8 cellular contexts compared by ENCODE assay signal in genomic region chr6:29748391-29749352, GRCh38. TPM values are rescaled to one million over a fixed set of nuclear protein-coding genes. Genes with fewer than 3 reads are reported as not detected.
DNase-seq lines count a peak whose midpoint lies in the region; ATAC-seq lines count a peak whose summit lies in the region.

No MANE protein-coding gene starts in this region.

- peak overlapping the region; percentile 51 to 88 for H3K27ac Mint-ChIP-seq in natural killer cell treated with Interleukin-12 subunit alpha and Interleukin-12 subunit beta and Interleukin-15 and Interleukin-18, amount 100 ng/mL, for 72 hours

- no peaks in the 10 kb centered on the region for H3K9me3 Mint-ChIP-seq in natural killer cell treated with Interleukin-12 subunit alpha and Interleukin-12 subunit beta and Interleukin-15 and Interleukin-18, amount 100 ng/mL, for 72 hours

- no peaks in the 10 kb centered on the region for H3K27me3 Mint-ChIP-seq in natural killer cell treated with Interleukin-12 subunit alpha and Interleukin-12 subunit beta and Interleukin-15 and Interleukin-18, amount 100 ng/mL, for 72 hours

- peaks cover 55 to 56% of the 10 kb centered on the region in 2 donors for H3K4me1 Mint-ChIP-seq in natural killer cell treated with Interleukin-12 subunit alpha and Interleukin-12 subunit beta and Interleukin-15 and Interleukin-18, amount 100 ng/mL, for 72 hours (ENCODE audit: low read depth in 2 of 2)

- no peaks in the 10 kb centered on the region for H3K36me3 Mint-ChIP-seq in natural killer cell treated with Interleukin-12 subunit alpha and Interleukin-12 subunit beta and Interleukin-15 and Interleukin-18, amount 100 ng/mL, for 72 hours

- peak; percentile 37 to 90 (median 82) for DNase-seq in C1 segment of cervical spinal cord (lab: John Stamatoyannopoulos, UW)
- peak; percentile 93 for DNase-seq in GM19238 (ENCODE audit: insufficient read length, low spot score)
- peak; percentile 57 for DNase-seq in OCI-M2 (lab: John Stamatoyannopoulos, UW; ENCODE audit: unreplicated experiment)
- peak; percentile 68 to 78 for DNase-seq in activated T-helper 1 cell treated with anti-CD3 and anti-CD28 coated beads, Interleukin-2, amount 50 U/mL, for 16 hours (ENCODE audit: low read depth in 1 of 2, low spot score in 1 of 2)
- peak; percentile 74 for DNase-seq in fibroblast of peridontal ligament (ENCODE audit: extremely low read depth)
- DNase-seq in natural killer cell treated with Interleukin-12 subunit alpha and Interleukin-12 subunit beta and Interleukin-15 and Interleukin-18, amount 100 ng/mL, for 72 hours (ENCODE audit: low spot score), result peak; percentile 90
- peak; percentile 64 to 84 (median 77) for DNase-seq in stimulated activated naive CD4-positive, alpha-beta T cell (lab: John Stamatoyannopoulos, UW)

- peak overlapping the region; percentile 96 for H3K4me3 Mint-ChIP-seq in natural killer cell treated with Interleukin-12 subunit alpha and Interleukin-12 subunit beta and Interleukin-15 and Interleukin-18, amount 100 ng/mL, for 72 hours

- peak; percentile 64 for ATAC-seq in HG03439 (IDR thresholded peaks at IDR 0.05; ENCODE audit: unreplicated experiment)
- ATAC-seq in natural killer cell treated with Interleukin-12 subunit alpha and Interleukin-12 subunit beta and Interleukin-15 and Interleukin-18, amount 100 ng/mL, for 72 hours, result peak; percentile 86 to 90

RNA-seq across cellular contexts. Expression of gene HLA-F, which starts 25.4 kb away (rescaled TPM):
- total RNA-seq in natural killer cell treated with Interleukin-12 subunit alpha and Interleukin-12 subunit beta and Interleukin-15 and Interleukin-18, amount 100 ng/mL, for 72 hours, result 100 to 1,000 TPM; 277 to 518 TPM

Comparison
In these comparisons a context has a peak if more than half of its experiments do, and no peak if none do; other contexts are left out.
1. Peak in every context shown above with its lines: DNase-seq and ATAC-seq.